In genomic region chr17:1625507-1626080, GRCh38 we compare ENCODE assay signal across 20 cellular contexts. TPM values are rescaled to one million over a fixed set of nuclear protein-coding genes. Genes with fewer than 3 reads are reported as not detected.
DNase-seq lines count a peak whose midpoint lies in the region; ATAC-seq and TF ChIP-seq lines count a peak whose summit lies in the region.
"Had no signal": no experiment of that assay in that cellular context is flagged by ENCODE, and none has a peak within 500 bp of the region (broad histone marks: within the 10 kb centered on the region; RNA-seq: fewer than 3 reads in every experiment).

No MANE protein-coding gene starts in this region.

- H3K4me1 ChIP-seq in right cardiac atrium (ENCODE audit: control insufficient read depth, insufficient read depth, low read length) (peaks cover 1% of the 10 kb centered on the region), endodermal cell (ENCODE audit: control insufficient read depth, insufficient read depth, low read length) (no peaks in the 10 kb centered on the region)

- H3K27ac Mint-ChIP-seq in endodermal cell (peak overlapping the region; percentile 1), neural crest cell (ENCODE audit: unreplicated experiment) (no peak overlapping the region), type B pancreatic cell (peak overlapping the region; percentile 43)
- H3K27ac Mint-ChIP-seq: activated CD4-positive, alpha-beta T cell treated with anti-CD3 and anti-CD28 coated beads, Interleukin-2, amount 10 ng/mL, durations not matched to agents 7 days and 5 days had no signal

- H3K9ac ChIP-seq in endodermal cell (ENCODE audit: extremely low read depth, low read length, poor library complexity, severe bottlenecking) = no peak overlapping the region

- ATAC-seq in right cardiac atrium (no peak), left ventricle myocardium superior (no peak)
- ATAC-seq: activated T-cell treated with anti-CD3 and anti-CD28 coated beads, Interleukin-2, amount 50 U/mL, for 4 hours; HCT116; naive thymus-derived CD8-positive, alpha-beta T cell; upper lobe of right lung had no signal

- intact Hi-C loops in right cardiac atrium (cut with DNase I) (loop anchor here in 2 of 4 donors (2.0 to 5.0 kb wide), 2 partner anchors 48 to 51 kb away; no protein-coding TSS in a partner anchor), left ventricle myocardium superior (cut with micrococcal nuclease) (loop anchor here (5.0 kb wide), 1 partner anchor 48 kb away; no protein-coding TSS in a partner anchor), posterior vena cava (cut with DNase I) (loop anchor here (1.0 to 5.0 kb wide), 3 partner anchors 29 to 48 kb away; no protein-coding TSS in a partner anchor)

- DNase-seq in right cardiac atrium (peak; percentile 0 to 37 (median 2)), left ventricle myocardium superior (no peak), endodermal cell (no peak), neural crest cell (ENCODE audit: low read depth, low spot score) (no peak), type B pancreatic cell (ENCODE audit: extremely low spot score, unreplicated experiment) (no peak), posterior vena cava (ENCODE audit: low spot score) (no peak), NCI-H774 (lab: John Stamatoyannopoulos, UW) (no peak), UCSD-AML1 (lab: John Stamatoyannopoulos, UW; ENCODE audit: unreplicated experiment) (no peak)
- DNase-seq: activated CD4-positive, alpha-beta T cell treated with anti-CD3 and anti-CD28 coated beads, Interleukin-2, amount 10 ng/mL, durations not matched to agents 7 days and 5 days; activated T-cell treated with anti-CD3 and anti-CD28 coated beads, Interleukin-2, amount 50 U/mL, for 4 hours; central memory CD4-positive, alpha-beta T cell; effector CD8-positive, alpha-beta T cell; IMR-90; naive thymus-derived CD8-positive, alpha-beta T cell; NCI-H1105 treated with DMSO at 0.1 percent for 48 hours; SIG-M5; sigmoid colon; stimulated activated CD4-positive, alpha-beta T cell treated with anti-CD3 and anti-CD28 coated beads, Interleukin-4, amount 100 ng/mL, for 4 hours; upper lobe of right lung had no signal

- TF ChIP-seq CTCF in endodermal cell (conservative IDR thresholded peaks at IDR 0.05) = no peak
- TF ChIP-seq CTCF in neural crest cell (conservative IDR thresholded peaks at IDR 0.05) = no peak
- no peak for TF ChIP-seq CTCF in type B pancreatic cell (conservative IDR thresholded peaks at IDR 0.05)

- no peak overlapping the region for H3K4me3 ChIP-seq in right cardiac atrium (ENCODE audit: low read length)
- no peak overlapping the region for H3K4me3 ChIP-seq in endodermal cell (ENCODE audit: low read length)
- H3K4me3 ChIP-seq: sigmoid colon had no signal

- no peaks in the 10 kb centered on the region for H3K9me3 ChIP-seq in right cardiac atrium (ENCODE audit: control insufficient read depth, low read length)
- H3K9me3 ChIP-seq in endodermal cell (ENCODE audit: control insufficient read depth, low read length) = no peaks in the 10 kb centered on the region
- H3K9me3 ChIP-seq: sigmoid colon, upper lobe of right lung had no signal

- WGBS in right cardiac atrium = 82% methylated on average over 9 of the region's 9 CpGs
- WGBS in endodermal cell (ENCODE audit: insufficient coverage in 1 of 2, insufficient read length in 1 of 2), 2 experiments = 90 to 94% methylated on average over 8 to 9 of the region's 9 CpGs

- H3K27me3 Mint-ChIP-seq in endodermal cell (ENCODE audit: insufficient read depth) (peaks cover 19% of the 10 kb centered on the region), neural crest cell (ENCODE audit: low read depth) (peaks cover 27% of the 10 kb centered on the region), type B pancreatic cell (peaks cover 31% of the 10 kb centered on the region)
- H3K27me3 Mint-ChIP-seq: naive thymus-derived CD8-positive, alpha-beta T cell had no signal

- H3K27me3 ChIP-seq in right cardiac atrium (ENCODE audit: control insufficient read depth, insufficient read depth) (no peaks in the 10 kb centered on the region), endodermal cell (ENCODE audit: control insufficient read depth, insufficient read depth, low read length, poor library complexity, severe bottlenecking) (peaks cover 22% of the 10 kb centered on the region)
- H3K27me3 ChIP-seq: sigmoid colon, upper lobe of right lung had no signal

- no peaks in the 10 kb centered on the region for H3K36me3 ChIP-seq in endodermal cell (ENCODE audit: control insufficient read depth, insufficient read depth, low read length)
- H3K36me3 ChIP-seq: sigmoid colon had no signal

- peaks cover 24% of the 10 kb centered on the region for H3K4me1 Mint-ChIP-seq in endodermal cell
- H3K4me1 Mint-ChIP-seq in neural crest cell = peaks cover 29% of the 10 kb centered on the region
- H3K4me1 Mint-ChIP-seq in type B pancreatic cell (ENCODE audit: unreplicated experiment) = peaks cover 18% of the 10 kb centered on the region

- H3K36me3 Mint-ChIP-seq in endodermal cell (ENCODE audit: low read depth) (peaks cover 4% of the 10 kb centered on the region), neural crest cell (ENCODE audit: low read depth) (no peaks in the 10 kb centered on the region), type B pancreatic cell (no peaks in the 10 kb centered on the region)
- H3K36me3 Mint-ChIP-seq: naive thymus-derived CD8-positive, alpha-beta T cell had no signal

- H3K27ac ChIP-seq in right cardiac atrium (ENCODE audit: low read length) (no peak overlapping the region), endodermal cell (ENCODE audit: low read depth, low read length) (no peak overlapping the region)

- H3K9me3 Mint-ChIP-seq in endodermal cell = no peaks in the 10 kb centered on the region
- H3K9me3 Mint-ChIP-seq in neural crest cell = no peaks in the 10 kb centered on the region
- no peaks in the 10 kb centered on the region for H3K9me3 Mint-ChIP-seq in type B pancreatic cell
- H3K9me3 Mint-ChIP-seq: activated CD4-positive, alpha-beta T cell treated with anti-CD3 and anti-CD28 coated beads, Interleukin-2, amount 10 ng/mL, durations not matched to agents 7 days and 5 days; activated T-cell treated with anti-CD3 and anti-CD28 coated beads, Interleukin-2, amount 50 U/mL, for 4 hours; naive thymus-derived CD8-positive, alpha-beta T cell had no signal

- peak overlapping the region; percentile 79 for H3K4me3 Mint-ChIP-seq in endodermal cell
- peak overlapping the region; percentile 75 for H3K4me3 Mint-ChIP-seq in neural crest cell
- peak overlapping the region; percentile 31 for H3K4me3 Mint-ChIP-seq in type B pancreatic cell
- H3K4me3 Mint-ChIP-seq: activated CD4-positive, alpha-beta T cell treated with anti-CD3 and anti-CD28 coated beads, Interleukin-2, amount 10 ng/mL, durations not matched to agents 7 days and 5 days had no signal

RNA-seq across cellular contexts. Expression of gene SLC43A2, which starts 3.0 kb away (rescaled TPM):
- 1 to 10 TPM; 4.2 to 6.7 (median 5.6) TPM for total RNA-seq in right cardiac atrium
- polyA plus RNA-seq in right cardiac atrium = 3.4 TPM
- total RNA-seq in left ventricle myocardium superior = 3.1 TPM
- total RNA-seq in endodermal cell = 10 to 100 TPM; 14.0 to 18.6 TPM
- 11.6 TPM for polyA plus RNA-seq in endodermal cell (2013, experiment 1 of 2)
- polyA plus RNA-seq in endodermal cell (2013, experiment 2 of 2) = 10.1 TPM
- total RNA-seq in neural crest cell = 13.9 and 15.5 TPM in 2 replicates
- 23.5 and 28.6 TPM in 2 replicates for total RNA-seq in type B pancreatic cell (ENCODE audit: low replicate concordance)
- total RNA-seq in posterior vena cava = 10 to 100 TPM in 1 of 2 donors, 1 to 10 TPM in 1; 9.5 to 16.9 TPM

RNA-seq across cellular contexts. Expression of gene SCARF1, which starts 19.9 kb away (rescaled TPM):
- total RNA-seq in right cardiac atrium = 10 to 100 TPM in 3 of 4 donors, 1 to 10 TPM in 1; 9.9 to 15.6 (median 13.9) TPM
- 7.7 TPM for polyA plus RNA-seq in right cardiac atrium
- total RNA-seq in left ventricle myocardium superior = 13.1 TPM
- under 1 TPM; 0.75 to 0.89 TPM for total RNA-seq in endodermal cell
- 0.96 TPM for polyA plus RNA-seq in endodermal cell (2013, experiment 1 of 2)
- polyA plus RNA-seq in endodermal cell (2013, experiment 2 of 2) = 1.2 TPM
- 0.42 and 1.1 TPM in 2 replicates for total RNA-seq in neural crest cell
- total RNA-seq in type B pancreatic cell (ENCODE audit: low replicate concordance) = 0.97 and 1.3 TPM in 2 replicates
- total RNA-seq in posterior vena cava = 10 to 100 TPM; 13.0 to 13.9 TPM

RNA-seq across cellular contexts. Expression of gene RILP, which starts 24.1 kb away (rescaled TPM):
- total RNA-seq in right cardiac atrium (10 to 100 TPM; 31.0 to 54.4 (median 48.1) TPM), left ventricle myocardium superior (81.4 TPM), endodermal cell (1 to 10 TPM; 1.1 to 3.1 TPM), neural crest cell (1.2 and 1.8 TPM in 2 replicates), type B pancreatic cell (ENCODE audit: low replicate concordance) (5.9 and 6.4 TPM in 2 replicates), posterior vena cava (10 to 100 TPM; 10.3 to 13.0 TPM)
- polyA plus RNA-seq in right cardiac atrium = 75.1 TPM
- 3.6 TPM for polyA plus RNA-seq in endodermal cell (2013, experiment 1 of 2)
- 2.6 TPM for polyA plus RNA-seq in endodermal cell (2013, experiment 2 of 2)

RNA-seq across cellular contexts. Expression of gene PRPF8, which starts 59.1 kb away (rescaled TPM):
- total RNA-seq in right cardiac atrium (100 to 1,000 TPM; 134 to 187 (median 152) TPM), left ventricle myocardium superior (135 TPM), endodermal cell (100 to 1,000 TPM; 298 to 375 TPM), neural crest cell (449 and 459 TPM in 2 replicates), type B pancreatic cell (ENCODE audit: low replicate concordance) (277 and 321 TPM in 2 replicates), posterior vena cava (100 to 1,000 TPM; 173 to 190 TPM)
- 72.1 TPM for polyA plus RNA-seq in right cardiac atrium
- polyA plus RNA-seq in endodermal cell (2013, experiment 1 of 2) = 230 TPM
- 223 TPM for polyA plus RNA-seq in endodermal cell (2013, experiment 2 of 2)

Comparison
In these comparisons a context has a peak if more than half of its experiments do, and no peak if none do; other contexts are left out.
1. DNase-seq: peak in right cardiac atrium (3 of 3); none in left ventricle myocardium superior (single experiment), endodermal cell (single experiment), neural crest cell (single experiment), type B pancreatic cell (single experiment), posterior vena cava (single experiment), NCI-H774 (single experiment) and UCSD-AML1 (single experiment).
2. Peak in every context shown above with its lines, with median percentiles within 50 percentile points of each other: H3K4me3 Mint-ChIP-seq.